In the genomic region with DNA sequence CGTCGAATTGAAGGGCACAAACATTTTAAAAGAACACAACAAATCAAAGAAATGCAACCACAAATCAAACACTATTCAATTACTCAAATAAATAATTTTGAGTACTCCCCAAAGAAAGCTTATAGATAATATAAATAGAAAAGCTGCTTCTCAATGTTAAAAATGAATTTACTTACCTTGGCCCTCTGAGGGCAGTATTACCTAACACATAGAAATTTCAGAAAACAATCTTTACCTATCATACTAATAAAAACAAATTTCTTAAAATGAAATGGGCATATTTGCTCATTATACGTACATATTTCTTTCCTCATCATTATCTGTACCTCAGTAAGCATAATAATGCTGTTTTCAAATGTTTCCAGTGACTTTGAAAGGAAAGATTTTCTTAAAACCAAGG, we compare ENCODE assay signal across 1 cellular context.
TF ChIP-seq lines count a peak whose summit lies in the region.

No MANE protein-coding gene starts in this region.

TF ChIP-seq in SK-N-SH treated with all-trans-retinoic acid at 6 μM for 48 hours, 23 proteins besides CTCF, POLR2A, EP300 and RAD21:
- TF ChIP-seq ZC3H10 (CRISPR knock-in tag; IDR thresholded peaks at IDR 0.05): no peak
- TF ChIP-seq, protein P1, sequence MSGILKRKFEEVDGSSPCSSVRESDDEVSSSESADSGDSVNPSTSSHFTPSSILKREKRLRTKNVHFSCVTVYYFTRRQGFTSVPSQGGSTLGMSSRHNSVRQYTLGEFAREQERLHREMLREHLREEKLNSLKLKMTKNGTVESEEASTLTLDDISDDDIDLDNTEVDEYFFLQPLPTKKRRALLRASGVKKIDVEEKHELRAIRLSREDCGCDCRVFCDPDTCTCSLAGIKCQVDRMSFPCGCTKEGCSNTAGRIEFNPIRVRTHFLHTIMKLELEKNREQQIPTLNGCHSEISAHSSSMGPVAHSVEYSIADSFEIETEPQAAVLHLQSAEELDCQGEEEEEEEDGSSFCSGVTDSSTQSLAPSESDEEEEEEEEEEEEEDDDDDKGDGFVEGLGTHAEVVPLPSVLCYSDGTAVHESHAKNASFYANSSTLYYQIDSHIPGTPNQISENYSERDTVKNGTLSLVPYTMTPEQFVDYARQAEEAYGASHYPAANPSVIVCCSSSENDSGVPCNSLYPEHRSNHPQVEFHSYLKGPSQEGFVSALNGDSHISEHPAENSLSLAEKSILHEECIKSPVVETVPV (CRISPR knock-in tag; IDR thresholded peaks at IDR 0.05): no peak
- no peak for TF ChIP-seq ZNF70 (CRISPR knock-in tag; IDR thresholded peaks at IDR 0.05)
- TF ChIP-seq, protein P2, sequence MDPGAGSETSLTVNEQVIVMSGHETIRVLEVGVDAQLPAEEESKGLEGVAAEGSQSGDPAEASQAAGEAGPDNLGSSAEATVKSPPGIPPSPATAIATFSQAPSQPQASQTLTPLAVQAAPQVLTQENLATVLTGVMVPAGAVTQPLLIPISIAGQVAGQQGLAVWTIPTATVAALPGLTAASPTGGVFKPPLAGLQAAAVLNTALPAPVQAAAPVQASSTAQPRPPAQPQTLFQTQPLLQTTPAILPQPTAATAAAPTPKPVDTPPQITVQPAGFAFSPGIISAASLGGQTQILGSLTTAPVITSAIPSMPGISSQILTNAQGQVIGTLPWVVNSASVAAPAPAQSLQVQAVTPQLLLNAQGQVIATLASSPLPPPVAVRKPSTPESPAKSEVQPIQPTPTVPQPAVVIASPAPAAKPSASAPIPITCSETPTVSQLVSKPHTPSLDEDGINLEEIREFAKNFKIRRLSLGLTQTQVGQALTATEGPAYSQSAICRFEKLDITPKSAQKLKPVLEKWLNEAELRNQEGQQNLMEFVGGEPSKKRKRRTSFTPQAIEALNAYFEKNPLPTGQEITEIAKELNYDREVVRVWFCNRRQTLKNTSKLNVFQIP (CRISPR knock-in tag; IDR thresholded peaks at IDR 0.05; ENCODE audit: borderline replicate concordance, low read depth): no peak
- TF ChIP-seq ZFP3 (CRISPR knock-in tag; IDR thresholded peaks at IDR 0.05): no peak
- TF ChIP-seq SNAI2 (CRISPR knock-in tag; IDR thresholded peaks at IDR 0.05): no peak
- TF ChIP-seq ZNF565 (CRISPR knock-in tag; conservative IDR thresholded peaks at IDR 0.05; ENCODE audit: low read depth): no peak
- no peak for TF ChIP-seq ARNTL (CRISPR knock-in tag; IDR thresholded peaks at IDR 0.05; ENCODE audit: borderline replicate concordance, low read depth)
- no peak for TF ChIP-seq RARB (CRISPR knock-in tag; IDR thresholded peaks at IDR 0.05)
- TF ChIP-seq ESRRG (CRISPR knock-in tag; IDR thresholded peaks at IDR 0.05): no peak
- no peak for TF ChIP-seq ISL1 (CRISPR knock-in tag; IDR thresholded peaks at IDR 0.05)
- no peak for TF ChIP-seq ZNF8 (CRISPR knock-in tag; IDR thresholded peaks at IDR 0.05)
- no peak for TF ChIP-seq TOX (CRISPR knock-in tag; IDR thresholded peaks at IDR 0.05; ENCODE audit: borderline replicate concordance)
